In the genomic region with DNA sequence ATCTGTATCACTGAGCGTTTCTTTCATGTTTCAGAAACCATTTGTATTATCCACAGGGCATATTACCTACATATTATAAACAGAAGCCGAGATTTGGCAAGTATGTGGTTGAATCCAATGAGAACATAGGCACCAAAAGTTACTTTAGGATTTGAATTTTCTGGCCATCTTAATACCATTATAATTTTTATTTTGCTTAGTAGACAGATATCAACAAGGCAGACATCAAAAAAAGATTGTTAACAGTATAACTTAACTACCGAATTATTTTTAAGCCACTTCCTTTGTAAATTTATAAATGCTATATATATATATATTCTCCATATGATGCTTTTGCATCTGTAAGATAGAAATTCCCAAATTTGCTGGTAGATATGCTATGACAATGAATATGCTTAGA, we compare ENCODE assay signal across 16 cellular contexts.
"Had no signal": no experiment of that assay in that cellular context is flagged by ENCODE, and none has a peak within 500 bp of the region (broad histone marks: within the 10 kb centered on the region; RNA-seq: fewer than 3 reads in every experiment).

No MANE protein-coding gene starts in this region.

- H3K4me2 ChIP-seq: SK-N-SH had no signal

- H3K9me3 Mint-ChIP-seq: activated B cell treated with CpG ODN at 0.5 μM for 24 hours; activated naive CD4-positive, alpha-beta T cell treated with anti-CD3 and anti-CD28 coated beads, Interleukin-2, amount 10 ng/mL, durations not matched to agents 7 days and 5 days; stimulated activated naive B cell treated with anti-CD40 and anti-IgM and Interleukin-4, amounts not matched to agents 10 μg/mL and 1 μg/mL and 100 μg/mL, for 72 hours had no signal

- H3K9me3 ChIP-seq: colonic mucosa, gastrocnemius medialis, SK-N-SH, spleen had no signal

- H3K36me3 Mint-ChIP-seq: activated naive CD4-positive, alpha-beta T cell treated with anti-CD3 and anti-CD28 coated beads, Interleukin-2, amount 10 ng/mL, durations not matched to agents 7 days and 5 days; stimulated activated naive B cell treated with anti-CD40 and anti-IgM and Interleukin-4, amounts not matched to agents 10 μg/mL and 1 μg/mL and 100 μg/mL, for 72 hours had no signal

- H3K4me3 Mint-ChIP-seq: activated naive CD4-positive, alpha-beta T cell treated with anti-CD3 and anti-CD28 coated beads, Interleukin-2, amount 10 ng/mL, durations not matched to agents 7 days and 5 days; stimulated activated naive B cell treated with anti-CD40 and anti-IgM and Interleukin-4, amounts not matched to agents 10 μg/mL and 1 μg/mL and 100 μg/mL, for 72 hours had no signal

- H3K4me1 ChIP-seq: colonic mucosa had no signal

- H3K4me3 ChIP-seq: colonic mucosa had no signal

- ATAC-seq: gastrocnemius medialis; right cardiac atrium; stimulated activated naive B cell treated with anti-CD40 and anti-IgM and Interleukin-4, amounts not matched to agents 10 μg/mL and 1 μg/mL and 100 μg/mL, for 72 hours had no signal

- DNase-seq: activated B cell treated with CpG ODN at 0.5 μM for 24 hours; activated CD4-positive, alpha-beta T cell treated with anti-CD3 and anti-CD28 coated beads, Interleukin-2, amount 10 ng/mL, durations not matched to agents 24 days and 14 days; activated CD8-positive, alpha-beta memory T cell treated with anti-CD3 and anti-CD28 coated beads for 24 hours; activated naive CD4-positive, alpha-beta T cell treated with anti-CD3 and anti-CD28 coated beads, Interleukin-2, amount 10 ng/mL, durations not matched to agents 7 days and 5 days; caudate nucleus; colonic mucosa; effector CD8-positive, alpha-beta T cell; gastrocnemius medialis; hippocampal formation; right cardiac atrium; SK-N-SH; spleen; stimulated activated CD4-positive, alpha-beta T cell treated with anti-CD3 and anti-CD28 coated beads, Interleukin-2, amount 100 ng/mL, for 24 hours; stimulated activated naive B cell treated with anti-CD40 and anti-IgM and Interleukin-4, amounts not matched to agents 10 μg/mL and 1 μg/mL and 100 μg/mL, for 72 hours; substantia nigra; trophoblast cell had no signal

- H3K9ac ChIP-seq: SK-N-SH had no signal

- H3K27ac Mint-ChIP-seq: activated B cell treated with CpG ODN at 0.5 μM for 24 hours; activated CD4-positive, alpha-beta T cell treated with anti-CD3 and anti-CD28 coated beads, Interleukin-2, amount 10 ng/mL, durations not matched to agents 24 days and 14 days; activated naive CD4-positive, alpha-beta T cell treated with anti-CD3 and anti-CD28 coated beads, Interleukin-2, amount 10 ng/mL, durations not matched to agents 7 days and 5 days; stimulated activated naive B cell treated with anti-CD40 and anti-IgM and Interleukin-4, amounts not matched to agents 10 μg/mL and 1 μg/mL and 100 μg/mL, for 72 hours had no signal

- H3K36me3 ChIP-seq: colonic mucosa, gastrocnemius medialis, spleen had no signal
